8 cellular contexts compared by ENCODE assay signal in genomic region chr16:56519459-56520250, GRCh38. TPM values are rescaled to one million over a fixed set of nuclear protein-coding genes. Genes with fewer than 3 reads are reported as not detected.
DNase-seq lines count a peak whose midpoint lies in the region; ATAC-seq and TF ChIP-seq lines count a peak whose summit lies in the region.

Gene BBS2 (minus strand): TSS chr16:56520024. CDS start chr16:56519862, 162 bp downstream.

- no peaks in the 10 kb centered on the region for H3K27me3 ChIP-seq in sigmoid colon

- peaks cover 0 to 45% (median 19%) of the 10 kb centered on the region in 4 donors for H3K4me1 ChIP-seq in sigmoid colon

- no peak for TF ChIP-seq EP300 in sigmoid colon (IDR thresholded peaks at IDR 0.05)

- ATAC-seq in GM18520 (IDR thresholded peaks at IDR 0.05; ENCODE audit: unreplicated experiment) (peak; percentile 72), HG03060 (IDR thresholded peaks at IDR 0.05; ENCODE audit: low read depth, unreplicated experiment) (peak; percentile 51)

- TF ChIP-seq CTCF in 22Rv1 (IDR thresholded peaks at IDR 0.05) (0 out of 2 replicates have a peak, but pooled peaks have one; percentile 2), brain (conservative IDR thresholded peaks at IDR 0.05) (peak in 1 of 2 experiments; percentile 38), sigmoid colon (IDR thresholded peaks at IDR 0.05) (peak in 1 of 4 experiments; percentile 13)

- H3K4me3 ChIP-seq in sigmoid colon, result peak within 1 kb of the TSS; percentile 81 to 99 (median 89)

- H3K4me3 Mint-ChIP-seq in brain, result peak within 1 kb of the TSS; percentile 89 to 95 (median 92)

- DNase-seq in NCI-H2107 treated with DMSO at 0.1 percent for 48 hours (lab: John Stamatoyannopoulos, UW; ENCODE audit: unreplicated experiment) (peak; percentile 68), UCSD-AML1 (lab: John Stamatoyannopoulos, UW; ENCODE audit: unreplicated experiment) (peak; percentile 90), iPS DF 4.7 (ENCODE audit: extremely low read depth, low spot score) (peak; percentile 36), sigmoid colon (peak; percentile 94)

- H3K27me3 Mint-ChIP-seq in brain, result peaks cover 3% of the 10 kb centered on the region

- intact Hi-C loops in sigmoid colon (cut with DNase I), result no loop called here

- WGBS in sigmoid colon, 2 donors, result 0 to 1% methylated on average over 65 of the region's 65 CpGs

- H3K9me3 Mint-ChIP-seq in brain, result no peaks in the 10 kb centered on the region

- peaks cover 57% of the 10 kb centered on the region for H3K4me1 Mint-ChIP-seq in brain

- no peaks in the 10 kb centered on the region for H3K36me3 Mint-ChIP-seq in brain

- no peaks in the 10 kb centered on the region for H3K36me3 ChIP-seq in sigmoid colon

- peak within 1 kb of the TSS; percentile 76 to 98 (median 97) for H3K27ac Mint-ChIP-seq in brain

- H3K9me3 ChIP-seq in sigmoid colon, result no peaks in the 10 kb centered on the region

- peak within 1 kb of the TSS; percentile 80 for H3K27ac ChIP-seq in 22Rv1
- H3K27ac ChIP-seq in sigmoid colon, result peak within 1 kb of the TSS; percentile 86 to 95 (median 88)

- peak; percentile 64 to 72 for TF ChIP-seq POLR2A in sigmoid colon (IDR thresholded peaks at IDR 0.05)

RNA-seq across cellular contexts. Expression of gene BBS2, which starts in this region (rescaled TPM):
- 65.6 TPM for polyA plus RNA-seq in brain (ENCODE audit: insufficient read depth, low read depth, low replicate concordance)
- total RNA-seq in sigmoid colon, result 10 to 100 TPM; 40.8 to 74.2 (median 48.0) TPM
- 10 to 100 TPM; 13.2 to 33.6 (median 25.7) TPM for polyA plus RNA-seq in sigmoid colon

Comparison
In these comparisons a context has a peak if more than half of its experiments do, and no peak if none do; other contexts are left out.
1. Peak in every context shown above with its lines: DNase-seq, ATAC-seq, H3K4me3 ChIP-seq and H3K27ac ChIP-seq.
2. DNase-seq: peak in every context shown above with its lines; median percentile 94 in sigmoid colon; 90 in UCSD-AML1; 68 in NCI-H2107 treated with DMSO at 0.1 percent for 48 hours; 36 in iPS DF 4.7.